12 cellular contexts compared by ENCODE assay signal in genomic region chr7:36653011-36653670, GRCh38.
DNase-seq lines count a peak whose midpoint lies in the region; ATAC-seq and TF ChIP-seq lines count a peak whose summit lies in the region.
"Had no signal": no experiment of that assay in that cellular context is flagged by ENCODE, and none has a peak within 500 bp of the region (broad histone marks: within the 10 kb centered on the region; RNA-seq: fewer than 3 reads in every experiment).

No MANE protein-coding gene starts in this region.

- no peaks in the 10 kb centered on the region for H3K9me3 Mint-ChIP-seq in activated T-cell treated with anti-CD3 and anti-CD28 coated beads, Interleukin-2, amount 50 U/mL, for 72 hours
- H3K9me3 Mint-ChIP-seq in immature natural killer cell: no peaks in the 10 kb centered on the region

- H3K27ac Mint-ChIP-seq in activated T-cell treated with anti-CD3 and anti-CD28 coated beads, Interleukin-2, amount 50 U/mL, for 72 hours: peak overlapping the region; percentile 13
- H3K27ac Mint-ChIP-seq in immature natural killer cell: peak overlapping the region; percentile 74 to 97 (median 88)

- no peak for DNase-seq in activated T-cell treated with anti-CD3 and anti-CD28 coated beads, Interleukin-2, amount 50 U/mL, for 72 hours
- DNase-seq in activated T-cell treated with anti-CD3 and anti-CD28 coated beads, Interleukin-2, amount 50 U/mL, for 48 hours: no peak
- DNase-seq in astrocyte of the spinal cord (ENCODE audit: low read depth, low spot score) (peak; percentile 69), immature natural killer cell (no peak), dedifferentiated amniotic fluid mesenchymal stem cell (ENCODE audit: extremely low spot score) (no peak), GOT3 (lab: John Stamatoyannopoulos, UW) (no peak)
- no peak for DNase-seq in activated CD8-positive, alpha-beta memory T cell treated with anti-CD3 and anti-CD28 coated beads for 24 hours
- DNase-seq: amniotic stem cell, left ventricle myocardium superior, NCI-H1105 had no signal

- no peak for TF ChIP-seq CTCF in astrocyte of the spinal cord (IDR thresholded peaks at IDR 0.05; ENCODE audit: low read depth, low read length)

- no peak overlapping the region for H3K4me3 Mint-ChIP-seq in activated T-cell treated with anti-CD3 and anti-CD28 coated beads, Interleukin-2, amount 50 U/mL, for 72 hours
- H3K4me3 Mint-ChIP-seq in immature natural killer cell: no peak overlapping the region

- no peaks in the 10 kb centered on the region for H3K27me3 Mint-ChIP-seq in activated T-cell treated with anti-CD3 and anti-CD28 coated beads, Interleukin-2, amount 50 U/mL, for 72 hours (ENCODE audit: low read depth)
- H3K27me3 Mint-ChIP-seq in immature natural killer cell (ENCODE audit: low read depth in 3 of 3): peaks cover 2 to 5% (median 4%) of the 10 kb centered on the region in 3 donors

- ATAC-seq in activated T-cell treated with anti-CD3 and anti-CD28 coated beads, Interleukin-2, amount 50 U/mL, for 72 hours (replicated peaks in 1 of 2): no peak
- no peak for ATAC-seq in GM18520 (IDR thresholded peaks at IDR 0.05; ENCODE audit: unreplicated experiment)
- ATAC-seq: left ventricle myocardium superior had no signal

- H3K36me3 Mint-ChIP-seq in activated T-cell treated with anti-CD3 and anti-CD28 coated beads, Interleukin-2, amount 50 U/mL, for 72 hours (ENCODE audit: insufficient read depth in 2 of 2): peaks cover 5 to 15% of the 10 kb centered on the region in 2 donors
- H3K36me3 Mint-ChIP-seq in immature natural killer cell: peaks cover 44 to 71% (median 62%) of the 10 kb centered on the region in 3 donors

- in situ Hi-C loops in astrocyte of the spinal cord (cut with HindIII; ENCODE audit: low sequenced_read_pairs): no loop called here

- H3K4me3 ChIP-seq in astrocyte of the spinal cord (ENCODE audit: low read depth, low read length): no peak overlapping the region
- H3K4me3 ChIP-seq: esophagus muscularis mucosa had no signal

- peaks cover 47% of the 10 kb centered on the region for H3K4me1 Mint-ChIP-seq in activated T-cell treated with anti-CD3 and anti-CD28 coated beads, Interleukin-2, amount 50 U/mL, for 72 hours (ENCODE audit: low read depth)
- peaks cover 84 to 98% of the 10 kb centered on the region in 2 donors for H3K4me1 Mint-ChIP-seq in immature natural killer cell
